In the genomic region with DNA sequence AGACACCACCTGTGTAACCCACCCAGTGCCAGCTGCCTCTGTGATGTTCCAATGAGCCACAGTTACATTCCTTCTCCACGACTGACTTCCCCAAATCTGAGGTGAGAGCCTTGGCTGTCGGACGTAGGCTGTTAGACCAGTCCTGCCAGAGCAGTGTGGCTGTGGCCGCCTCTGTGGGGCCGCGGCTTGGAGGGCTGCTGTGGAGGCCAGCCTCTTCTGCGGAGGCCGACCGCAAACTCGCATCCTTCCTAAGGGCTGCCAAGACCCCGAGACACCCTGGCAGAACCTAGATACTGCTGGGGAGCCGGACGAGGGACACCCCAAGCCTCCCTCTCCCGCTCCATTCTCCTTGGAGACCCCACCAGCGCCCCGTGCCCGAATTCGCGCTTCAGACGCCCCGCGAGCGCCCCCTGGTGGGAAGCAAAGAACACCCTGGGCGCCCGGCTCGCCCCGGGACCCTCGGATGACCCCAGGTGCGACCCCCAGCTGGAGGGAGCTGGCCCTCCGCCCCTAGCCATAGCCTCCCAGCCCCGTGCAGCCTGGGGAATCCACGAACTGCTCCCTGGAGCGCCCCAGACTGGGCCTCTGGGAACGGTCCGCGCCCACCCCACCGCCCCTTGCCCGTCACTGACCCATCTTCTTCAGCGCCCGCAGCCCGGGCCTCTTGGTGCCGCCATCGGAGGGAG, we compare ENCODE assay signal across 8 cellular contexts. TPM values are rescaled to one million over a fixed set of nuclear protein-coding genes. Genes with fewer than 3 reads are reported as not detected.
DNase-seq lines count a peak whose midpoint lies in the region; ATAC-seq and TF ChIP-seq lines count a peak whose summit lies in the region.

No MANE protein-coding gene starts in this region.

- H3K4me1 ChIP-seq in GM23338 (ENCODE audit: insufficient read depth), result peaks cover 3% of the 10 kb centered on the region; the same call in 1 of the 2 replicates

- POLR2A ChIA-PET in AG04449 (lab: Yijun Ruan, JAX), result interaction anchor here (1.2 kb wide), 1 partner anchor 17 kb away, joined by 3 read pairs; the partner anchor contains the start of gene HEXIM1

- DNase-seq in AG04449 (ENCODE audit: low read depth, low spot score), result no peak
- peak; percentile 86 for DNase-seq in GM23338 (ENCODE audit: low spot score)
- peak; percentile 17 for DNase-seq in T1000 (lab: John Stamatoyannopoulos, UW)
- no peak for DNase-seq in choroid plexus epithelial cell (ENCODE audit: low read depth)
- DNase-seq in lower leg skin (ENCODE audit: low spot score in 2 of 2), result no peak
- peak; percentile 31 for DNase-seq in stimulated activated naive CD4-positive, alpha-beta T cell treated with Interleukin-2 at 50 U/mL for 16 hours (lab: John Stamatoyannopoulos, UW)
- no peak for DNase-seq in AG08395 (ENCODE audit: low spot score)

- TF ChIP-seq POLR2A in lower leg skin (IDR thresholded peaks at IDR 0.05), result no peak

- TF ChIP-seq CTCF in AG04449 (IDR thresholded peaks at IDR 0.05; ENCODE audit: insufficient read depth, low read length, missing control alignments), result peak; percentile 74
- TF ChIP-seq CTCF in GM23338 (conservative IDR thresholded peaks at IDR 0.05; ENCODE audit: low read depth in 2 of 2), result peak; percentile 79 to 89
- peak; percentile 77 for TF ChIP-seq CTCF in choroid plexus epithelial cell (conservative IDR thresholded peaks at IDR 0.05; ENCODE audit: low read depth, low read length)
- peak in 1 of 3 donors; percentile 90 for TF ChIP-seq CTCF in lower leg skin (IDR thresholded peaks at IDR 0.05)

- H3K4me3 ChIP-seq in AG04449 (ENCODE audit: low read depth, low read length) (peak overlapping the region; percentile 86), GM23338 (peak overlapping the region; percentile 90), choroid plexus epithelial cell (ENCODE audit: low read depth, low read length) (peak overlapping the region; percentile 79), lower leg skin (ENCODE audit: low read depth, poor library complexity, severe bottlenecking) (peak overlapping the region; percentile 86)

- peaks cover 3% of the 10 kb centered on the region; the same call in 1 of the 3 replicates for H3K36me3 Mint-ChIP-seq in GM23338 (ENCODE audit: low read depth)

- H3K79me2 ChIP-seq in GM23338 (replicated peaks; ENCODE audit: insufficient read depth), result no peaks in the 10 kb centered on the region

- H3K9me2 ChIP-seq in GM23338 (ENCODE audit: insufficient read depth), result no peaks in the 10 kb centered on the region

- peak overlapping the region; percentile 90 for H3K4me2 ChIP-seq in GM23338

- 11 to 13% methylated on average over 24 to 27 of the region's 43 CpGs for WGBS in lower leg skin, 2 donors

- peaks cover 6% of the 10 kb centered on the region; the same call in 1 of the 2 replicates for H3F3A ChIP-seq in GM23338 (replicated peaks; ENCODE audit: low read depth)

- intact Hi-C loops in lower leg skin (cut with DNase I; ENCODE audit: low total_unique reads), result no loop called here

- no peak overlapping the region for H3K27ac Mint-ChIP-seq in GM23338

- no peak overlapping the region for H3K27ac ChIP-seq in GM23338 (ENCODE audit: low read depth)

- H3K4me1 Mint-ChIP-seq in GM23338, result peaks cover 17% of the 10 kb centered on the region

- H3K27me3 ChIP-seq in GM23338 (ENCODE audit: insufficient read depth), result no peaks in the 10 kb centered on the region

- H3K9me3 Mint-ChIP-seq in GM23338, result no peaks in the 10 kb centered on the region

- peak overlapping the region; percentile 70 for H3K4me3 Mint-ChIP-seq in GM23338

- H2AFZ ChIP-seq in GM23338, result peak overlapping the region; percentile 95

- ATAC-seq in GM23338 (peak; percentile 9), HG03439 (IDR thresholded peaks at IDR 0.05; ENCODE audit: unreplicated experiment) (no peak)

- no peaks in the 10 kb centered on the region; the same call in 1 of the 2 replicates for H4K20me1 ChIP-seq in GM23338 (replicated peaks; ENCODE audit: insufficient read depth)

- CTCF ChIA-PET in AG04449 (lab: Yijun Ruan, JAX), result interaction anchor here (0.5 to 16.6 kb wide), 19 partner anchors 8 to 359 kb away, joined by 3 to 677 read pairs (median 8); partner anchors contain the start of genes EFTUD2, HEXIM1 and HEXIM2

- no peaks in the 10 kb centered on the region for H3K36me3 ChIP-seq in GM23338 (ENCODE audit: insufficient read depth)

- peaks cover 28% of the 10 kb centered on the region for H3K27me3 Mint-ChIP-seq in GM23338 (ENCODE audit: insufficient read depth, low read depth, poor library complexity)

TF ChIP-seq in GM23338, 12 proteins besides CTCF, POLR2A, EP300 and RAD21 (continues in another document):
- no peak for TF ChIP-seq JUNB (IDR thresholded peaks at IDR 0.05; ENCODE audit: unreplicated experiment)
- no peak for TF ChIP-seq ZNF114 (CRISPR knock-in tag; IDR thresholded peaks at IDR 0.05)
- no peak for TF ChIP-seq POLR2AphosphoS5 (IDR thresholded peaks at IDR 0.05; ENCODE audit: low read depth)
- no peak for TF ChIP-seq EZH2phosphoT487 (IDR thresholded peaks at IDR 0.05; ENCODE audit: unreplicated experiment)
- no peak for TF ChIP-seq ZNF331 (CRISPR knock-in tag; IDR thresholded peaks at IDR 0.05; ENCODE audit: low read depth)
- TF ChIP-seq, protein P1, sequence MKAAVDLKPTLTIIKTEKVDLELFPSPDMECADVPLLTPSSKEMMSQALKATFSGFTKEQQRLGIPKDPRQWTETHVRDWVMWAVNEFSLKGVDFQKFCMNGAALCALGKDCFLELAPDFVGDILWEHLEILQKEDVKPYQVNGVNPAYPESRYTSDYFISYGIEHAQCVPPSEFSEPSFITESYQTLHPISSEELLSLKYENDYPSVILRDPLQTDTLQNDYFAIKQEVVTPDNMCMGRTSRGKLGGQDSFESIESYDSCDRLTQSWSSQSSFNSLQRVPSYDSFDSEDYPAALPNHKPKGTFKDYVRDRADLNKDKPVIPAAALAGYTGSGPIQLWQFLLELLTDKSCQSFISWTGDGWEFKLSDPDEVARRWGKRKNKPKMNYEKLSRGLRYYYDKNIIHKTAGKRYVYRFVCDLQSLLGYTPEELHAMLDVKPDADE (IDR thresholded peaks at IDR 0.05), result no peak
- TF ChIP-seq, protein P2, sequence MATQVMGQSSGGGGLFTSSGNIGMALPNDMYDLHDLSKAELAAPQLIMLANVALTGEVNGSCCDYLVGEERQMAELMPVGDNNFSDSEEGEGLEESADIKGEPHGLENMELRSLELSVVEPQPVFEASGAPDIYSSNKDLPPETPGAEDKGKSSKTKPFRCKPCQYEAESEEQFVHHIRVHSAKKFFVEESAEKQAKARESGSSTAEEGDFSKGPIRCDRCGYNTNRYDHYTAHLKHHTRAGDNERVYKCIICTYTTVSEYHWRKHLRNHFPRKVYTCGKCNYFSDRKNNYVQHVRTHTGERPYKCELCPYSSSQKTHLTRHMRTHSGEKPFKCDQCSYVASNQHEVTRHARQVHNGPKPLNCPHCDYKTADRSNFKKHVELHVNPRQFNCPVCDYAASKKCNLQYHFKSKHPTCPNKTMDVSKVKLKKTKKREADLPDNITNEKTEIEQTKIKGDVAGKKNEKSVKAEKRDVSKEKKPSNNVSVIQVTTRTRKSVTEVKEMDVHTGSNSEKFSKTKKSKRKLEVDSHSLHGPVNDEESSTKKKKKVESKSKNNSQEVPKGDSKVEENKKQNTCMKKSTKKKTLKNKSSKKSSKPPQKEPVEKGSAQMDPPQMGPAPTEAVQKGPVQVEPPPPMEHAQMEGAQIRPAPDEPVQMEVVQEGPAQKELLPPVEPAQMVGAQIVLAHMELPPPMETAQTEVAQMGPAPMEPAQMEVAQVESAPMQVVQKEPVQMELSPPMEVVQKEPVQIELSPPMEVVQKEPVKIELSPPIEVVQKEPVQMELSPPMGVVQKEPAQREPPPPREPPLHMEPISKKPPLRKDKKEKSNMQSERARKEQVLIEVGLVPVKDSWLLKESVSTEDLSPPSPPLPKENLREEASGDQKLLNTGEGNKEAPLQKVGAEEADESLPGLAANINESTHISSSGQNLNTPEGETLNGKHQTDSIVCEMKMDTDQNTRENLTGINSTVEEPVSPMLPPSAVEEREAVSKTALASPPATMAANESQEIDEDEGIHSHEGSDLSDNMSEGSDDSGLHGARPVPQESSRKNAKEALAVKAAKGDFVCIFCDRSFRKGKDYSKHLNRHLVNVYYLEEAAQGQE (IDR thresholded peaks at IDR 0.05; ENCODE audit: unreplicated experiment), result no peak
- TF ChIP-seq STAT1 (IDR thresholded peaks at IDR 0.05; ENCODE audit: unreplicated experiment), result no peak
- no peak for TF ChIP-seq NANOG (IDR thresholded peaks at IDR 0.05; ENCODE audit: borderline replicate concordance)
- TF ChIP-seq CREB1 (CRISPR knock-in tag; IDR thresholded peaks at IDR 0.05; ENCODE audit: low read depth), result no peak

RNA-seq across cellular contexts. Expression of gene PLCD3, which starts 0.6 kb away (rescaled TPM):
- total RNA-seq in GM23338 (2014; rRNA removed; shearing (Covaris generic)), result 15.9 and 32.1 TPM in 2 replicates
- polyA plus RNA-seq in GM23338 (2016; fragmentation: Nextera tagmentation; extraction: Ambion mirVana), result 3.0 and 5.7 TPM in 2 replicates
- total RNA-seq in lower leg skin, result 100 to 1,000 TPM in 3 of 4 donors, 10 to 100 TPM in 1; 65.7 to 180 (median 105) TPM

RNA-seq across cellular contexts. Expression of gene ACBD4, which starts 3.7 kb away (rescaled TPM):
- 5.1 and 6.7 TPM in 2 replicates for total RNA-seq in GM23338 (2014; rRNA removed; shearing (Covaris generic))
- 4.5 and 5.1 TPM in 2 replicates for polyA plus RNA-seq in GM23338 (2016; fragmentation: Nextera tagmentation; extraction: Ambion mirVana)
- 10 to 100 TPM in 2 of 4 donors, 1 to 10 TPM in 2; 8.2 to 14.9 (median 10.1) TPM for total RNA-seq in lower leg skin

RNA-seq across cellular contexts. Expression of gene HEXIM1, which starts 16.5 kb away (rescaled TPM):
- 10.9 and 11.9 TPM in 2 replicates for total RNA-seq in GM23338 (2014; rRNA removed; shearing (Covaris generic))
- polyA plus RNA-seq in GM23338 (2016; fragmentation: Nextera tagmentation; extraction: Ambion mirVana), result 9.2 and 9.7 TPM in 2 replicates
- 10 to 100 TPM; 20.9 to 32.7 (median 25.0) TPM for total RNA-seq in lower leg skin

RNA-seq across cellular contexts. Expression of gene HEXIM2, which starts 29.9 kb away (rescaled TPM):
- 9.0 and 9.8 TPM in 2 replicates for total RNA-seq in GM23338 (2014; rRNA removed; shearing (Covaris generic))
- polyA plus RNA-seq in GM23338 (2016; fragmentation: Nextera tagmentation; extraction: Ambion mirVana), result 9.5 and 12.4 TPM in 2 replicates
- 10 to 100 TPM in 1 of 4 donors, 1 to 10 TPM in 3; 2.4 to 16.7 (median 5.8) TPM for total RNA-seq in lower leg skin

Comparison
In these comparisons a context has a peak if more than half of its experiments do, and no peak if none do; other contexts are left out.
1. DNase-seq: peak in GM23338 (single experiment), T1000 (single experiment) and stimulated activated naive CD4-positive, alpha-beta T cell treated with Interleukin-2 at 50 U/mL for 16 hours (single experiment); none in AG04449 (single experiment), choroid plexus epithelial cell (single experiment), lower leg skin (0 of 2) and AG08395 (single experiment).
2. Peak in every context shown above with its lines, with median percentiles within 50 percentile points of each other: H3K4me3 ChIP-seq.